ENCODE assay signal across 8 cellular contexts in genomic region chr12:107317751-107318553, GRCh38.
A peak's percentile ranks its signal among the peaks of the same experiment; 100 is the strongest.
DNase-seq lines count a peak whose midpoint lies in the region; ATAC-seq and TF ChIP-seq lines count a peak whose summit lies in the region.

No MANE protein-coding gene starts in this region.

- CTCF ChIA-PET in OCI-LY7 (lab: Charles Lee; ENCODE audit: unreplicated experiment): no interaction called here

- H3K27ac ChIP-seq in OCI-LY7 (ENCODE audit: low read depth, low read length, poor library complexity, severe bottlenecking): no peak overlapping the region

- TF ChIP-seq CTCF in GM13976 (IDR thresholded peaks at IDR 0.05; ENCODE audit: borderline replicate concordance, control extremely low read depth, extremely low read depth, insufficient read depth, missing control alignments) (no peak), WI38 (IDR thresholded peaks at IDR 0.05; ENCODE audit: low read depth, low read length) (no peak), OCI-LY7 (conservative IDR thresholded peaks at IDR 0.05; ENCODE audit: low read length) (no peak)

- no peaks in the 10 kb centered on the region for H4K20me1 ChIP-seq in OCI-LY7 (ENCODE audit: insufficient read depth, low read length)

- no peak overlapping the region for H2AFZ ChIP-seq in OCI-LY7 (ENCODE audit: low read length)

- H3K4me2 ChIP-seq in OCI-LY7 (ENCODE audit: low read length): no peak overlapping the region

- no peak for ATAC-seq in GM21619 (IDR thresholded peaks at IDR 0.05; ENCODE audit: unreplicated experiment)

- H3K36me3 ChIP-seq in OCI-LY7 (ENCODE audit: insufficient read depth, low read length): no peaks in the 10 kb centered on the region

- no peaks in the 10 kb centered on the region for H3K79me2 ChIP-seq in OCI-LY7 (ENCODE audit: insufficient read depth, low read depth, low read length)

- no peaks in the 10 kb centered on the region for H3K9me2 ChIP-seq in OCI-LY7 (ENCODE audit: insufficient read depth, low read length)

- H3K4me3 ChIP-seq in WI38 (ENCODE audit: low read depth, low read length): peak overlapping the region; percentile 68
- no peak overlapping the region for H3K4me3 ChIP-seq in OCI-LY7 (ENCODE audit: low read depth, low read length, poor library complexity, severe bottlenecking)

- in situ Hi-C loops in GM13976 (cut with MboI; ENCODE audit: low sequenced_read_pairs, unreplicated experiment) (no loop called here), T47D (cut with HindIII; ENCODE audit: low pct_unique_long_range_greater_than_20kb, low sequenced_read_pairs) (no loop called here)

- peak; percentile 62 for DNase-seq in GM13976 (ENCODE audit: low spot score)
- peak; percentile 93 for DNase-seq in NCI-H146 treated with DMSO at 0.1 percent for 48 hours (lab: John Stamatoyannopoulos, UW; ENCODE audit: unreplicated experiment)
- peak; percentile 96 to 99 for DNase-seq in T47D (ENCODE audit: low read depth in 1 of 2, low spot score in 1 of 2)
- peak; percentile 95 for DNase-seq in iPS-NIHi7 (ENCODE audit: extremely low spot score)
- peak; percentile 65 for DNase-seq in smooth muscle cell of the brain vasculature (ENCODE audit: low read depth, low spot score)
- DNase-seq in OCI-LY7 (ENCODE audit: low spot score): no peak

- no peaks in the 10 kb centered on the region for H3K4me1 ChIP-seq in OCI-LY7 (ENCODE audit: insufficient read depth, low read length, poor library complexity, severe bottlenecking)

- intact Hi-C loops in OCI-LY7 (cut with micrococcal nuclease; ENCODE audit: unreplicated experiment): no loop called here

- POLR2A ChIA-PET in OCI-LY7 (lab: Charles Lee): interaction anchor here (0.6 kb wide), 1 partner anchor 43 kb away, joined by 3 read pairs; no protein-coding TSS in a partner anchor

- no TSS peak for BruUV-seq in OCI-LY7 (replicated peaks; lab: Mats Ljungman, UMichigan)

- H3K9me3 ChIP-seq in OCI-LY7 (ENCODE audit: low read length): no peaks in the 10 kb centered on the region
